Comparison of ENCODE assay signal across 24 cellular contexts in the genomic region with DNA sequence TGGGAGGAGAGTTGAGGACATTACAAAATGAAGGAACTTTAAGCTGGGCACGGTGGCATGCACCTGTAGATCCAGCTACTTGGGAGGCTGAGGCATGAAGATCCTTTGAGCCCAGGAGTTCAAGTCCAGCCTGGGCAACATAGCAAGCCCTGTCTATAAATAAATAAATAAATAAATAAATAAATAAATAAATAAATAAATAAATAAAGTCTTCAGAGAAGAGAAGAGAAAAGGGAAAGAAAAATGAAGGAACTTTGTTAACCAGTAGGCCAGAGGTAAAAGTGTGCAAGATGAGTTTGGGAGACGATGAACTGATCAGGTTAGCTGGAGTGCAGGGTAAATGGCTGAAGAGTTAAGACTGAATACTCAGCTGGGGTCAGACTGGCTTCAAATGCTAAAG.
"Had no signal": no experiment of that assay in that cellular context is flagged by ENCODE, and none has a peak within 500 bp of the region (broad histone marks: within the 10 kb centered on the region; RNA-seq: fewer than 3 reads in every experiment).

No MANE protein-coding gene starts in this region.

- H3K4me3 ChIP-seq: left ventricle myocardium inferior, lung, pancreas, prostate gland, skin epidermis, tibial nerve, vagina had no signal

- H3K4me1 Mint-ChIP-seq: nephron, neural crest cell had no signal

- DNase-seq: islet precursor cell; left ventricle myocardium inferior; naive thymus-derived CD8-positive, alpha-beta T cell; nucleus accumbens; pancreas; posterior cingulate gyrus; retina; right cardiac atrium; stimulated activated CD4-positive, alpha-beta T cell treated with anti-CD3 and anti-CD28 coated beads, Interleukin-12 subunit alpha, Interleukin-12 subunit beta, amount 100 ng/mL, for 4 hours; stimulated activated CD4-positive, alpha-beta T cell treated with anti-CD3 and anti-CD28 coated beads, Interleukin-15, amount 100 ng/mL, for 24 hours; stimulated activated CD4-positive, alpha-beta T cell treated with anti-CD3 and anti-CD28 coated beads, Interleukin-2, amount 100 ng/mL, for 24 hours; stimulated activated CD4-positive, alpha-beta T cell treated with anti-CD3 and anti-CD28 coated beads, Interleukin-4, amount 100 ng/mL, for 1 hour; stimulated activated naive CD4-positive, alpha-beta T cell; substantia nigra had no signal

- FAIRE-seq: pancreas had no signal

- H3K27me3 Mint-ChIP-seq: naive thymus-derived CD8-positive, alpha-beta T cell; stimulated activated naive CD8-positive, alpha-beta T cell treated with anti-CD3 and anti-CD28 coated beads, Interleukin-15, Interleukin-2, amounts not matched to agents 100 ng/mL and 50 ng/mL, for 24 hours; type B pancreatic cell had no signal

- H3K27ac ChIP-seq: left ventricle myocardium inferior, pancreas, prostate gland, skin epidermis, tibial nerve, vagina had no signal

- H3K4me3 Mint-ChIP-seq: naive thymus-derived CD8-positive, alpha-beta T cell; nephron; neural crest cell; stimulated activated naive CD8-positive, alpha-beta T cell treated with anti-CD3 and anti-CD28 coated beads, Interleukin-15, Interleukin-2, amounts not matched to agents 100 ng/mL and 50 ng/mL, for 24 hours; type B pancreatic cell had no signal

- H3K36me3 ChIP-seq: pancreas, prostate gland had no signal

- H3K27ac Mint-ChIP-seq: nephron; stimulated activated naive CD8-positive, alpha-beta T cell treated with anti-CD3 and anti-CD28 coated beads, Interleukin-15, Interleukin-2, amounts not matched to agents 100 ng/mL and 50 ng/mL, for 24 hours; type B pancreatic cell had no signal

- ATAC-seq: naive thymus-derived CD8-positive, alpha-beta T cell; pancreas; right cardiac atrium; sciatic nerve had no signal

- H3K27me3 ChIP-seq: pancreas, vagina had no signal

- H3K4me1 ChIP-seq: left ventricle myocardium inferior, pancreas, prostate gland, tibial nerve, vagina had no signal

- H3K9me3 ChIP-seq: left ventricle myocardium inferior, pancreas, prostate gland, tibial nerve, vagina had no signal

- H3K9me3 Mint-ChIP-seq: naive thymus-derived CD8-positive, alpha-beta T cell; nephron; neural crest cell; stimulated activated naive CD8-positive, alpha-beta T cell treated with anti-CD3 and anti-CD28 coated beads, Interleukin-15, Interleukin-2, amounts not matched to agents 100 ng/mL and 50 ng/mL, for 24 hours; type B pancreatic cell had no signal
